Comparison of ENCODE assay signal across 22 cellular contexts in the genomic region with DNA sequence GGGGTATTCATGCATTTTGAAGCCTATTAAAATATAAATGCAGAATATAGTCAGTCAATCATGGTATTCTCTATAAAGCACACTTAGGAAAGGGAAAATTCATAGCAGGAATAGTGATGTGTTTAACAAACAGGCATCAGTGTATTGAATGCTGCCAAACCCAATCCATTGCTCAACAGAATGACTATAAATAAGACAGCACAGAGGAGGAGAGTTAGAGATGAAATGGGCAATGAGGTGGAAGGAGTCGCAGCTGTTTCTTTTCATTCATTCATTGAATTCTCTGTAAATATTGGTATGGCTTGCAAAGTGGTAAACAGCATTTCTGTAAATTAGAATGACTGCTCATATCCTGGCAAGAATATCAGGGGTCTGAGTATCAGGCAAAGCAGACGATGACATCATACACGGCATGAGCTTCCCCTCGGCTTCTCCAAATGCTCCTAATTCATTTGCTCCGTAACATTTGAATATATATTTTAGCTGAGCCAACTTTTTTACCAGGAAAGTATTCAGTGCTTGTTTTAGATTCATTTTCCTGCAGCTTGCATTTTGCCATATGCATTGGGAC.
DNase-seq lines count a peak whose midpoint lies in the region; ATAC-seq and TF ChIP-seq lines count a peak whose summit lies in the region.
"Had no signal": no experiment of that assay in that cellular context is flagged by ENCODE, and none has a peak within 500 bp of the region (broad histone marks: within the 10 kb centered on the region; RNA-seq: fewer than 3 reads in every experiment).

No MANE protein-coding gene starts in this region.

- intact Hi-C loops in lower leg skin (cut with DNase I; ENCODE audit: low total_unique reads) = no loop called here

- H3K36me3 Mint-ChIP-seq in stimulated activated memory B cell treated with anti-CD40 and anti-IgM and Interleukin-4, amounts not matched to agents 10 μg/mL and 1 μg/mL and 100 μg/mL, for 72 hours = no peaks in the 10 kb centered on the region
- H3K36me3 Mint-ChIP-seq: natural killer cell treated with Interleukin-12 subunit alpha and Interleukin-12 subunit beta and Interleukin-15 and Interleukin-18, amount 100 ng/mL, for 72 hours had no signal

- TF ChIP-seq CTCF in lower leg skin (IDR thresholded peaks at IDR 0.05) = no peak

- ATAC-seq in HG03139 (IDR thresholded peaks at IDR 0.05; ENCODE audit: unreplicated experiment) = no peak
- ATAC-seq in stimulated activated memory B cell treated with anti-CD40 and anti-IgM and Interleukin-4, amounts not matched to agents 10 μg/mL and 1 μg/mL and 100 μg/mL, for 72 hours = no peak
- ATAC-seq: natural killer cell treated with Interleukin-12 subunit alpha and Interleukin-12 subunit beta and Interleukin-15 and Interleukin-18, amount 100 ng/mL, for 72 hours; Right ventricle myocardium inferior had no signal

- DNase-seq in DMS114 treated with DMSO at 0.1 percent for 48 hours (lab: John Stamatoyannopoulos, UW; ENCODE audit: unreplicated experiment) (peak; percentile 56), M059J (ENCODE audit: low read depth) (peak; percentile 55), fibroblast of peridontal ligament (ENCODE audit: extremely low read depth) (peak; percentile 90), NCI-H187 (lab: John Stamatoyannopoulos, UW) (no peak), lower leg skin (ENCODE audit: low spot score in 2 of 2) (no peak)
- DNase-seq: activated effector memory CD4-positive, alpha-beta T cell treated with anti-CD3 and anti-CD28 coated beads, Interleukin-2, amount 50 U/mL, for 16 hours; anterior cingulate cortex; colonic mucosa; head of caudate nucleus; Karpas-422; NCI-H187 treated with DMSO at 0.1 percent for 48 hours; NK-92 treated with Interleukin-12 subunit alpha and Interleukin-12 subunit beta, amount 100 ng/mL, for 24 hours; stimulated activated CD4-positive, alpha-beta T cell treated with anti-CD3 and anti-CD28 coated beads, Interleukin-12 subunit alpha, Interleukin-12 subunit beta, amount 100 ng/mL, for 4 hours; stimulated activated naive CD4-positive, alpha-beta T cell treated with Interleukin-2 at 50 U/mL for 16 hours; upper lobe of left lung had no signal

- no peak overlapping the region for H3K27ac Mint-ChIP-seq in stimulated activated memory B cell treated with anti-CD40 and anti-IgM and Interleukin-4, amounts not matched to agents 10 μg/mL and 1 μg/mL and 100 μg/mL, for 72 hours
- H3K27ac Mint-ChIP-seq: natural killer cell treated with Interleukin-12 subunit alpha and Interleukin-12 subunit beta and Interleukin-15 and Interleukin-18, amount 100 ng/mL, for 72 hours; T-helper 1 cell treated with Interleukin-12 subunit alpha and Interleukin-12 subunit beta and Interleukin-4 antibody, amounts not matched to agents 30 μg/mL and 1 μg/mL, for 36 hours had no signal

- H3K9me3 Mint-ChIP-seq in stimulated activated memory B cell treated with anti-CD40 and anti-IgM and Interleukin-4, amounts not matched to agents 10 μg/mL and 1 μg/mL and 100 μg/mL, for 72 hours = no peaks in the 10 kb centered on the region

- H3K4me1 Mint-ChIP-seq in stimulated activated memory B cell treated with anti-CD40 and anti-IgM and Interleukin-4, amounts not matched to agents 10 μg/mL and 1 μg/mL and 100 μg/mL, for 72 hours = no peaks in the 10 kb centered on the region

- H3K4me3 Mint-ChIP-seq in stimulated activated memory B cell treated with anti-CD40 and anti-IgM and Interleukin-4, amounts not matched to agents 10 μg/mL and 1 μg/mL and 100 μg/mL, for 72 hours = no peak overlapping the region
- H3K4me3 Mint-ChIP-seq: natural killer cell treated with Interleukin-12 subunit alpha and Interleukin-12 subunit beta and Interleukin-15 and Interleukin-18, amount 100 ng/mL, for 72 hours; T-helper 1 cell treated with Interleukin-12 subunit alpha and Interleukin-12 subunit beta and Interleukin-4 antibody, amounts not matched to agents 30 μg/mL and 1 μg/mL, for 36 hours had no signal

- H3K4me3 ChIP-seq in lower leg skin (ENCODE audit: low read depth, poor library complexity, severe bottlenecking) = no peak overlapping the region
- H3K4me3 ChIP-seq: BLaER1 treated with 17β-estradiol and CSF1 and Interleukin-3, amounts not matched to agents 10 nM and 100 nM; colonic mucosa; upper lobe of left lung had no signal

- H3K27me3 Mint-ChIP-seq in stimulated activated memory B cell treated with anti-CD40 and anti-IgM and Interleukin-4, amounts not matched to agents 10 μg/mL and 1 μg/mL and 100 μg/mL, for 72 hours = no peaks in the 10 kb centered on the region
- H3K27me3 Mint-ChIP-seq: natural killer cell treated with Interleukin-12 subunit alpha and Interleukin-12 subunit beta and Interleukin-15 and Interleukin-18, amount 100 ng/mL, for 72 hours had no signal

- no peak for TF ChIP-seq POLR2A in lower leg skin (IDR thresholded peaks at IDR 0.05)

- WGBS in lower leg skin, 2 donors = 42 to 57% methylated on average over 5 of the region's 5 CpGs

TF ChIP-seq in PFSK-1, 5 proteins besides CTCF, POLR2A, EP300 and RAD21:
- TF ChIP-seq POLR2AphosphoS5 (IDR thresholded peaks at IDR 0.05; ENCODE audit: low read depth, low read length) = no peak
- TF ChIP-seq FOXP2 (optimal IDR thresholded peaks at IDR 0.05; ENCODE audit: borderline replicate concordance, extremely low read depth, extremely low read length, insufficient read depth) = peak; percentile 63

Comparison
In these comparisons a context has a peak if more than half of its experiments do, and no peak if none do; other contexts are left out.
1. DNase-seq: peak in DMS114 treated with DMSO at 0.1 percent for 48 hours (single experiment), M059J (single experiment) and fibroblast of peridontal ligament (single experiment); none in NCI-H187 (0 of 2) and lower leg skin (0 of 2).